Comparison of ENCODE assay signal across 8 cellular contexts in genomic region chr20:50790651-50791277, GRCh38. TPM values are rescaled to one million over a fixed set of nuclear protein-coding genes. Genes with fewer than 3 reads are reported as not detected.
A peak's percentile ranks its signal among the peaks of the same experiment; 100 is the strongest.
DNase-seq lines count a peak whose midpoint lies in the region; ATAC-seq and TF ChIP-seq lines count a peak whose summit lies in the region.

No MANE protein-coding gene starts in this region.

- peak; percentile 71 for DNase-seq in AML-193 (lab: John Stamatoyannopoulos, UW)
- DNase-seq in NCI-H526 (lab: John Stamatoyannopoulos, UW) = peak; percentile 63 to 97
- DNase-seq in activated CD4-positive, alpha-beta T cell treated with anti-CD3 and anti-CD28 coated beads, Interleukin-2, amount 50 U/mL, for 24 hours (ENCODE audit: low read depth in 1 of 2, low spot score in 1 of 2) = peak; percentile 59 to 78
- DNase-seq in dorsolateral prefrontal cortex = peak; percentile 69 to 90 (median 82)
- peak; percentile 93 for DNase-seq in lower lobe of right lung
- peak; percentile 64 to 82 (median 73) for DNase-seq in stimulated activated CD4-positive, alpha-beta T cell treated with anti-CD3 and anti-CD28 coated beads, TNF-alpha, amount 100 ng/mL, for 24 hours (ENCODE audit: low read depth in 3 of 3)

- no peaks in the 10 kb centered on the region for H3K9me3 ChIP-seq in lower lobe of right lung

- peak; percentile 33 for ATAC-seq in GM18873 (IDR thresholded peaks at IDR 0.05; ENCODE audit: low FRiP score, unreplicated experiment)
- peak; percentile 46 for ATAC-seq in HG03159 (IDR thresholded peaks at IDR 0.05; ENCODE audit: unreplicated experiment)
- ATAC-seq in lower lobe of right lung = peak; percentile 93 to 94

- TF ChIP-seq CTCF in dorsolateral prefrontal cortex (IDR thresholded peaks at IDR 0.05 in 54 of 56, conservative IDR thresholded peaks at IDR 0.05 in 2 of 56; ENCODE audit: low read depth in 1 of 56, partially characterized antibody in 56 of 56) = peak; percentile 45 to 90 (median 79)
- TF ChIP-seq CTCF in lower lobe of right lung (IDR thresholded peaks at IDR 0.05) = peak; percentile 81

- H3K27ac ChIP-seq in dorsolateral prefrontal cortex = peak overlapping the region; percentile 17 to 96 (median 83)
- peak overlapping the region; percentile 88 for H3K27ac ChIP-seq in lower lobe of right lung

- H3K36me3 ChIP-seq in lower lobe of right lung = no peaks in the 10 kb centered on the region

- intact Hi-C loops in dorsolateral prefrontal cortex (cut with DNase I) (loop anchor here (2.0 to 5.0 kb wide), 3 partner anchors 28 to 603 kb away; partner anchors contain the start of gene PARD6B (in 1 of the 2)), lower lobe of right lung (cut with DNase I) (no loop called here)

- H3K4me1 ChIP-seq in lower lobe of right lung = peaks cover 28% of the 10 kb centered on the region

- H3K27me3 ChIP-seq in dorsolateral prefrontal cortex (no peaks in the 10 kb centered on the region), lower lobe of right lung (ENCODE audit: low read depth) (no peaks in the 10 kb centered on the region)

- peak overlapping the region in 51 of 59 donors; percentile 5 to 62 (median 41) for H3K4me3 ChIP-seq in dorsolateral prefrontal cortex
- H3K4me3 ChIP-seq in lower lobe of right lung = peak overlapping the region; percentile 31

RNA-seq across cellular contexts. Expression of gene BCAS4, which starts 4.1 kb away (rescaled TPM):
- total RNA-seq in dorsolateral prefrontal cortex (10 to 100 TPM in 119 of 120 experiments, 1 to 10 TPM in 1; 8.0 to 41.4 (median 29.9) TPM), lower lobe of right lung (3.9 TPM)

RNA-seq across cellular contexts. Expression of gene PARD6B, which starts 59.4 kb away (rescaled TPM):
- total RNA-seq in dorsolateral prefrontal cortex (10 to 100 TPM in 2 of 120 experiments, 1 to 10 TPM in 118; 2.6 to 11.1 (median 5.6) TPM), lower lobe of right lung (32.5 TPM)

Comparison
In these comparisons a context has a peak if more than half of its experiments do, and no peak if none do; other contexts are left out.
1. Peak in every context shown above with its lines: DNase-seq, ATAC-seq, H3K4me3 ChIP-seq and H3K27ac ChIP-seq.
2. ATAC-seq: peak in every context shown above with its lines; median percentile 94 in lower lobe of right lung; 46 in HG03159; 33 in GM18873.